Comparison of ENCODE assay signal across 10 cellular contexts in genomic region chr16:3461120-3461519, GRCh38. TPM values are rescaled to one million over a fixed set of nuclear protein-coding genes. Genes with fewer than 3 reads are reported as not detected.
A peak's percentile ranks its signal among the peaks of the same experiment; 100 is the strongest.
DNase-seq lines count a peak whose midpoint lies in the region; ATAC-seq and TF ChIP-seq lines count a peak whose summit lies in the region.
"Had no signal": no experiment of that assay in that cellular context is flagged by ENCODE, and none has a peak within 500 bp of the region (broad histone marks: within the 10 kb centered on the region; RNA-seq: fewer than 3 reads in every experiment).

No MANE protein-coding gene starts in this region.

- no peak overlapping the region for H2BK12ac ChIP-seq in neuronal stem cell (ENCODE audit: low read length)

- H3F3A ChIP-seq in MM.1S (ENCODE audit: insufficient read depth, low read length), result peaks cover 20% of the 10 kb centered on the region
- H3F3A ChIP-seq in PC-9 (ENCODE audit: insufficient read depth, low read depth), result peaks cover 11% of the 10 kb centered on the region; the same call in 1 of the 2 replicates

- H3K27me3 ChIP-seq in MM.1S (replicated peaks; ENCODE audit: insufficient read depth, low read length) (no peaks in the 10 kb centered on the region), neuronal stem cell (ENCODE audit: control insufficient read depth in 3 of 3, insufficient read depth in 3 of 3, low read depth in 1 of 3, low read length in 3 of 3) (no peaks in the 10 kb centered on the region), PC-9 (ENCODE audit: insufficient read depth, low read depth) (no peaks in the 10 kb centered on the region)

- H3K9me2 ChIP-seq in MM.1S (replicated peaks; ENCODE audit: insufficient read depth, low read length), result no peaks in the 10 kb centered on the region
- no peaks in the 10 kb centered on the region for H3K9me2 ChIP-seq in PC-9 (ENCODE audit: insufficient read depth)

- no peak overlapping the region for H3K23ac ChIP-seq in neuronal stem cell (ENCODE audit: low read depth, low read length, poor library complexity)

- H3K4me3 ChIP-seq in MM.1S (ENCODE audit: low read length) (no peak overlapping the region), neuronal stem cell (ENCODE audit: low read length in 2 of 2) (no peak overlapping the region), PC-9 (no peak overlapping the region)

- H2AFZ ChIP-seq in MM.1S (ENCODE audit: low read length) (no peak overlapping the region), neuronal stem cell (ENCODE audit: low read length) (no peak overlapping the region), PC-9 (no peak overlapping the region)

- H3K36me3 ChIP-seq in MM.1S (replicated peaks; ENCODE audit: insufficient read depth, low read length) (no peaks in the 10 kb centered on the region), neuronal stem cell (replicated peaks in 1 of 2; ENCODE audit: control insufficient read depth in 2 of 2, insufficient read depth in 2 of 2, low read length in 2 of 2) (peaks cover 2 to 23% of the 10 kb centered on the region in 2 donors), PC-9 (ENCODE audit: low read depth) (no peaks in the 10 kb centered on the region)

- peaks cover 22% of the 10 kb centered on the region for H3K4me1 ChIP-seq in MM.1S (ENCODE audit: low read length)
- H3K4me1 ChIP-seq in neuronal stem cell (ENCODE audit: control insufficient read depth in 2 of 2, insufficient read depth in 1 of 2, low read depth in 1 of 2, low read length in 2 of 2), result peaks cover 17 to 21% of the 10 kb centered on the region in 2 donors
- H3K4me1 ChIP-seq in PC-9 (replicated peaks; ENCODE audit: insufficient read depth), result peaks cover 20% of the 10 kb centered on the region

- ATAC-seq in HG03521 (IDR thresholded peaks at IDR 0.05; ENCODE audit: unreplicated experiment), result no peak
- ATAC-seq in HG03571 (IDR thresholded peaks at IDR 0.05; ENCODE audit: unreplicated experiment), result no peak

- H3K79me2 ChIP-seq in MM.1S (ENCODE audit: low read length) (peaks cover 83% of the 10 kb centered on the region), PC-9 (ENCODE audit: low read depth) (peaks cover 77% of the 10 kb centered on the region)

- H2AK5ac ChIP-seq in neuronal stem cell (ENCODE audit: low read depth, low read length), result no peak overlapping the region

- DNase-seq in GM10266 (ENCODE audit: extremely low spot score), result no peak
- no peak for DNase-seq in MM.1S
- DNase-seq in activated naive CD4-positive, alpha-beta T cell treated with anti-CD3 and anti-CD28 coated beads, Interleukin-2, amount 50 U/mL, for 16 hours, result peak; percentile 35
- DNase-seq in neuronal stem cell (ENCODE audit: low spot score), result no peak
- DNase-seq in mucosa of gallbladder (ENCODE audit: low spot score), result no peak
- no peak for DNase-seq in PC-9
- DNase-seq: nephron progenitor cell, OCI-M1 had no signal

- CTCF ChIA-PET in PC-9 (lab: Charles Lee), result no interaction called here

- H3K9ac ChIP-seq in MM.1S (ENCODE audit: low read length) (no peak overlapping the region), neuronal stem cell (ENCODE audit: low read depth, low read length, poor library complexity) (no peak overlapping the region)

- no peak overlapping the region for H2BK15ac ChIP-seq in neuronal stem cell (ENCODE audit: low read length)

- H3K14ac ChIP-seq in neuronal stem cell (ENCODE audit: low read length), result no peak overlapping the region

- TF ChIP-seq CTCF in GM10266 (IDR thresholded peaks at IDR 0.05; ENCODE audit: control insufficient read depth, insufficient read depth, low read depth, missing control alignments) (peak; percentile 47), MM.1S (IDR thresholded peaks at IDR 0.05; ENCODE audit: low read length) (no peak), PC-9 (conservative IDR thresholded peaks at IDR 0.05) (no peak)

- H3K4me2 ChIP-seq in MM.1S (ENCODE audit: low read depth, low read length), result no peak overlapping the region
- H3K4me2 ChIP-seq in neuronal stem cell (ENCODE audit: insufficient read depth, low read length, poor library complexity, severe bottlenecking), result no peak overlapping the region
- H3K4me2 ChIP-seq in PC-9, result no peak overlapping the region; the same call in 1 of the 2 replicates

- H3K4ac ChIP-seq in neuronal stem cell (ENCODE audit: low read length), result no peak overlapping the region

- no TSS peak for BruUV-seq in PC-9 (replicated peaks; lab: Mats Ljungman, UMichigan)

- H3K79me1 ChIP-seq in neuronal stem cell (ENCODE audit: low read depth, low read length), result peaks cover 5% of the 10 kb centered on the region

- H2BK5ac ChIP-seq in neuronal stem cell (ENCODE audit: low read length), result no peak overlapping the region

- no CpG with 5 or more reads among the region's 7 CpGs for WGBS in neuronal stem cell (ENCODE audit: extremely low coverage in 2 of 2, insufficient read length in 2 of 2, insufficient replicate concordance in 1 of 2), 2 donors

- POLR2A ChIA-PET in PC-9 (lab: Charles Lee; ENCODE audit: unreplicated experiment), result no interaction called here

- H4K8ac ChIP-seq in neuronal stem cell (ENCODE audit: low read depth, low read length), result no peak overlapping the region

- H4K20me1 ChIP-seq in MM.1S (ENCODE audit: insufficient read depth, low read length) (no peaks in the 10 kb centered on the region), PC-9 (ENCODE audit: insufficient read depth) (peaks cover 60% of the 10 kb centered on the region)

- no peak overlapping the region for H4K91ac ChIP-seq in neuronal stem cell (ENCODE audit: low read depth, low read length, poor library complexity)

- no peak overlapping the region for H2BK120ac ChIP-seq in neuronal stem cell (ENCODE audit: low read depth, low read length)

- intact Hi-C loops in PC-9 (cut with micrococcal nuclease; ENCODE audit: unreplicated experiment), result no loop called here

- H3K18ac ChIP-seq in neuronal stem cell (ENCODE audit: low read length), result no peak overlapping the region

- H3K27ac ChIP-seq in MM.1S (ENCODE audit: low read length), result peak overlapping the region; percentile 66; the same call in 1 of the 2 replicates
- peak overlapping the region; percentile 13 for H3K27ac ChIP-seq in neuronal stem cell (replicated peaks; ENCODE audit: low read length)
- no peak overlapping the region for H3K27ac ChIP-seq in PC-9

- H3K9me3 ChIP-seq in MM.1S (replicated peaks; ENCODE audit: insufficient read depth, low read length), result no peaks in the 10 kb centered on the region
- H3K9me3 ChIP-seq in neuronal stem cell (replicated peaks in 1 of 2; ENCODE audit: control insufficient read depth in 2 of 2, insufficient read depth in 1 of 2, low read depth in 1 of 2, low read length in 2 of 2), result peaks cover 0 to 2% of the 10 kb centered on the region in 2 donors
- no peaks in the 10 kb centered on the region for H3K9me3 ChIP-seq in PC-9 (ENCODE audit: insufficient read depth, low read depth)

RNA-seq across cellular contexts. Expression of gene NAA60, which starts 17.6 kb away (rescaled TPM):
- 60.5 TPM for polyA plus RNA-seq in neuronal stem cell (2013, experiment 1 of 2)
- polyA plus RNA-seq in neuronal stem cell (2013, experiment 2 of 2), result 63.6 TPM
- 70.3 TPM for total RNA-seq in mucosa of gallbladder
- 57.5 and 58.7 TPM in 2 replicates for total RNA-seq in PC-9 (2021)

RNA-seq across cellular contexts. Expression of gene ZNF597, which starts 17.8 kb away (rescaled TPM):
- 0.88 TPM for polyA plus RNA-seq in neuronal stem cell (2013, experiment 1 of 2)
- polyA plus RNA-seq in neuronal stem cell (2013, experiment 2 of 2), result 0.89 TPM
- total RNA-seq in mucosa of gallbladder (2.3 TPM), PC-9 (2021) (1.5 and 1.8 TPM in 2 replicates)

RNA-seq across cellular contexts. Expression of gene C16orf90, which starts 34.2 kb away (rescaled TPM):
- not detected for polyA plus RNA-seq in neuronal stem cell (2013, experiment 1 of 2)
- polyA plus RNA-seq in neuronal stem cell (2013, experiment 2 of 2), result not detected
- total RNA-seq in mucosa of gallbladder, result not detected
- not detected in 2 replicates for total RNA-seq in PC-9 (2021)

RNA-seq across cellular contexts. Expression of gene CLUAP1, which starts 39.7 kb away (rescaled TPM):
- polyA plus RNA-seq in neuronal stem cell (2013, experiment 1 of 2), result 16.0 TPM
- polyA plus RNA-seq in neuronal stem cell (2013, experiment 2 of 2), result 15.9 TPM
- 39.9 TPM for total RNA-seq in mucosa of gallbladder
- 47.0 and 61.4 TPM in 2 replicates for total RNA-seq in PC-9 (2021)
